In genomic region chr10:4352566-4352961, GRCh38 we compare ENCODE assay signal across 10 cellular contexts.
DNase-seq lines count a peak whose midpoint lies in the region; ATAC-seq and TF ChIP-seq lines count a peak whose summit lies in the region.
"Had no signal": no experiment of that assay in that cellular context is flagged by ENCODE, and none has a peak within 500 bp of the region (broad histone marks: within the 10 kb centered on the region; RNA-seq: fewer than 3 reads in every experiment).

No MANE protein-coding gene starts in this region.

- no peaks in the 10 kb centered on the region for H3K9me3 ChIP-seq in adipocyte (ENCODE audit: control insufficient read depth, low read length)
- no peaks in the 10 kb centered on the region for H3K9me3 ChIP-seq in neural cell (ENCODE audit: low read length)

- H3K9me2 ChIP-seq in neural cell (ENCODE audit: insufficient read depth, low read length) = no peaks in the 10 kb centered on the region

- no peaks in the 10 kb centered on the region for H3K79me2 ChIP-seq in neural cell (replicated peaks; ENCODE audit: insufficient read depth, low read length)

- TF ChIP-seq RAD21 in neural cell (conservative IDR thresholded peaks at IDR 0.05) = no peak

- H3K4me1 ChIP-seq in adipocyte (ENCODE audit: control insufficient read depth, insufficient read depth, low read length) = peaks cover 38% of the 10 kb centered on the region

- no peaks in the 10 kb centered on the region for H4K20me1 ChIP-seq in neural cell (ENCODE audit: insufficient read depth)

- DNase-seq in adipocyte (ENCODE audit: low read depth) (no peak), foreskin fibroblast (peak; percentile 47 to 57), hepatic stellate cell (ENCODE audit: low spot score) (no peak)
- DNase-seq in stimulated activated naive CD8-positive, alpha-beta T cell treated with anti-CD3 and anti-CD28 coated beads, Interleukin-15, Interleukin-2, amounts not matched to agents 100 U/mL and 50 U/mL, for 24 hours = no peak
- DNase-seq: Kasumi-1, midbrain, NCI-H2171 had no signal

- TF ChIP-seq CTCF in foreskin fibroblast (IDR thresholded peaks at IDR 0.05; ENCODE audit: low read depth, low read length) (no peak), neural cell (IDR thresholded peaks at IDR 0.05; ENCODE audit: poor library complexity, severe bottlenecking) (no peak)

- H3F3A ChIP-seq in neural cell (ENCODE audit: insufficient read depth, low read length, poor library complexity, severe bottlenecking) = no peaks in the 10 kb centered on the region

- no peak for ATAC-seq in stimulated activated naive CD8-positive, alpha-beta T cell treated with anti-CD3 and anti-CD28 coated beads, Interleukin-15, Interleukin-2, amounts not matched to agents 100 U/mL and 50 U/mL, for 24 hours
- ATAC-seq in HG02884 (IDR thresholded peaks at IDR 0.05; ENCODE audit: unreplicated experiment) (no peak), GM18909 (IDR thresholded peaks at IDR 0.05; ENCODE audit: poor library complexity, unreplicated experiment) (no peak)

- H3K36me3 ChIP-seq in adipocyte (ENCODE audit: control insufficient read depth, insufficient read depth, low read length, severe bottlenecking) (no peaks in the 10 kb centered on the region), neural cell (ENCODE audit: insufficient read depth, low read length) (no peaks in the 10 kb centered on the region)

- H3K4me3 ChIP-seq in adipocyte (ENCODE audit: low read length) (peak overlapping the region; percentile 28), foreskin fibroblast (ENCODE audit: low read depth in 1 of 2, low read length in 2 of 2) (no peak overlapping the region), neural cell (ENCODE audit: low read length) (no peak overlapping the region)

- no peak overlapping the region for H3K4me2 ChIP-seq in neural cell (ENCODE audit: low read length)

- H3K27me3 ChIP-seq in adipocyte (replicated peaks; ENCODE audit: control insufficient read depth, insufficient read depth, low read length) (no peaks in the 10 kb centered on the region), neural cell (ENCODE audit: insufficient read depth, low read depth, low read length) (no peaks in the 10 kb centered on the region)

- TF ChIP-seq EP300 in neural cell (conservative IDR thresholded peaks at IDR 0.05; ENCODE audit: poor library complexity, severe bottlenecking) = no peak

- H3K27ac ChIP-seq in neural cell (ENCODE audit: low read length) = peak overlapping the region; percentile 52

- no peak overlapping the region for H2AFZ ChIP-seq in neural cell (ENCODE audit: low read depth, low read length)

- H3K9ac ChIP-seq in adipocyte (ENCODE audit: low read length) (peak overlapping the region; percentile 68), neural cell (ENCODE audit: low read length) (no peak overlapping the region)

TF ChIP-seq in neural cell, 6 proteins besides CTCF, POLR2A, EP300 and RAD21:
- TF ChIP-seq MXI1 (conservative IDR thresholded peaks at IDR 0.05; ENCODE audit: poor library complexity, severe bottlenecking) (no peak), POLR2AphosphoS5 (IDR thresholded peaks at IDR 0.05) (peak; percentile 41)

Comparison
In these comparisons a context has a peak if more than half of its experiments do, and no peak if none do; other contexts are left out.
1. DNase-seq: peak in foreskin fibroblast (2 of 2); none in adipocyte (single experiment), stimulated activated naive CD8-positive, alpha-beta T cell treated with anti-CD3 and anti-CD28 coated beads, Interleukin-15, Interleukin-2, amounts not matched to agents 100 U/mL and 50 U/mL, for 24 hours (single experiment) and hepatic stellate cell (single experiment).